26 cellular contexts compared by ENCODE assay signal in the genomic region with DNA sequence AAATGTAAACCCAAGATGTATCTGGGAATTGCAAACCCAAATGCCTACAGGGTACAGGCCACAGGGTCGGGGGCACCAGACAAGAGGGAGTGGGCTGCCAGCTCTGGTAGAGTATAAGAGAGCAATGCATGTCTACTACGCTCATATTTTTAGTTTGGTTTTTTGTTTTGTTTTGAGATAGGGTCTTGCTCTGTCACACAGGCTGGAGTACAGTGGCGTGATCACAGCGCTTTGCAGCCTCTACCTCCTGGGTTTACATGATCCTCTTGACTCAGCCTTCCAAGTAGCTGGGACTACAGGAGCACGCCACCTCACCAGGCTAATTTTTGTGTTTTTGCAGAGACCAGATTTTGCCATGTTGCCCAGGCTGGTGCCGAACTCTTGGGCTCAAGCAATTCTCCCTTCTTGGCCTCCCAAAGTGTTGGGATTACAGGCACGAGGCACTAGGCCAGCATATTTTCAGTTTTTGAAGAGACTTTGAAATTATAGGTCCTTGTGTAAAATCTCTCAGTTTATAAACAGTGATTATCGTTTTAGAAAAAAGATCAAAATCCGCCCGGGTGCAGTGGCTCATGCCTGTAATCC.
DNase-seq lines count a peak whose midpoint lies in the region; ATAC-seq, FAIRE-seq and TF ChIP-seq lines count a peak whose summit lies in the region.
"Had no signal": no experiment of that assay in that cellular context is flagged by ENCODE, and none has a peak within 500 bp of the region (broad histone marks: within the 10 kb centered on the region; RNA-seq: fewer than 3 reads in every experiment).

No MANE protein-coding gene starts in this region.

- peaks cover 3% of the 10 kb centered on the region; the same call in 1 of the 2 replicates for H3K9me3 ChIP-seq in OCI-LY3 (ENCODE audit: insufficient read depth, low read length)
- H3K9me3 ChIP-seq: body of pancreas had no signal

- H3K27me3 Mint-ChIP-seq in activated naive CD8-positive, alpha-beta T cell treated with anti-CD3 and anti-CD28 coated beads, Interleukin-2, amount 50 U/mL, for 24 hours: peaks cover 5% of the 10 kb centered on the region
- H3K27me3 Mint-ChIP-seq in stimulated activated memory B cell treated with anti-CD40 and anti-IgM and Interleukin-4, amounts not matched to agents 10 μg/mL and 1 μg/mL and 100 μg/mL, for 72 hours: no peaks in the 10 kb centered on the region

- TF ChIP-seq CTCF in OCI-LY3 (IDR thresholded peaks at IDR 0.05; ENCODE audit: low read depth, low read length): no peak

- H3K9me3 Mint-ChIP-seq in activated naive CD8-positive, alpha-beta T cell treated with anti-CD3 and anti-CD28 coated beads, Interleukin-2, amount 50 U/mL, for 24 hours: peaks cover 12% of the 10 kb centered on the region
- H3K9me3 Mint-ChIP-seq in stimulated activated memory B cell treated with anti-CD40 and anti-IgM and Interleukin-4, amounts not matched to agents 10 μg/mL and 1 μg/mL and 100 μg/mL, for 72 hours: peaks cover 7% of the 10 kb centered on the region

- no peak for DNase-seq in GM19239 (ENCODE audit: insufficient read length, low spot score)
- no peak for DNase-seq in activated naive CD8-positive, alpha-beta T cell treated with anti-CD3 and anti-CD28 coated beads, Interleukin-2, amount 50 U/mL, for 24 hours
- DNase-seq in medulla oblongata (ENCODE audit: extremely low spot score): no peak
- no peak for DNase-seq in NCI-H1417 (lab: John Stamatoyannopoulos, UW)
- DNase-seq in RPMI8226: no peak
- no peak for DNase-seq in activated naive CD4-positive, alpha-beta T cell treated with Interleukin-2 at 50 U/mL for 16 hours
- DNase-seq: activated CD4-positive, alpha-beta T cell treated with anti-CD3 and anti-CD28 coated beads, Interleukin-2, amount 50 U/mL, for 4 hours; body of pancreas; DMS 273 treated with DMSO at 0.1 percent for 48 hours; effector memory CD4-positive, alpha-beta T cell; kidney; NCI-H1105; NCI-H2029 treated with DMSO at 0.1 percent for 48 hours; NCI-H226; NCI-H774; occipital lobe; stimulated activated CD4-positive, alpha-beta T cell treated with anti-CD3 and anti-CD28 coated beads, Interleukin-12 subunit alpha, Interleukin-12 subunit beta, amount 100 ng/mL, for 4 hours; stimulated activated CD4-positive, alpha-beta T cell treated with anti-CD3 and anti-CD28 coated beads, Interleukin-4, amount 100 ng/mL, for 4 hours had no signal

- H3K27ac ChIP-seq in OCI-LY3 (ENCODE audit: low read length): peak overlapping the region; percentile 21; the same call in 1 of the 2 replicates
- H3K27ac ChIP-seq: body of pancreas, HL-60, right atrium auricular region had no signal

- peak overlapping the region; percentile 33 for H3K27ac Mint-ChIP-seq in activated naive CD8-positive, alpha-beta T cell treated with anti-CD3 and anti-CD28 coated beads, Interleukin-2, amount 50 U/mL, for 24 hours
- peak overlapping the region; percentile 53 for H3K27ac Mint-ChIP-seq in stimulated activated memory B cell treated with anti-CD40 and anti-IgM and Interleukin-4, amounts not matched to agents 10 μg/mL and 1 μg/mL and 100 μg/mL, for 72 hours

- no peaks in the 10 kb centered on the region for H4K20me1 ChIP-seq in OCI-LY3 (ENCODE audit: insufficient read depth, low read length)

- peak; percentile 8 for FAIRE-seq in GM19239 (lab: Jason Lieb, UNC)
- FAIRE-seq: H54, HepG2, kidney, RCC 7860 had no signal

- peaks cover 8% of the 10 kb centered on the region for H3K36me3 Mint-ChIP-seq in activated naive CD8-positive, alpha-beta T cell treated with anti-CD3 and anti-CD28 coated beads, Interleukin-2, amount 50 U/mL, for 24 hours (ENCODE audit: low read depth)
- H3K36me3 Mint-ChIP-seq in stimulated activated memory B cell treated with anti-CD40 and anti-IgM and Interleukin-4, amounts not matched to agents 10 μg/mL and 1 μg/mL and 100 μg/mL, for 72 hours: peaks cover 7% of the 10 kb centered on the region

- ATAC-seq in activated naive CD8-positive, alpha-beta T cell treated with anti-CD3 and anti-CD28 coated beads, Interleukin-2, amount 50 U/mL, for 24 hours: no peak
- ATAC-seq in stimulated activated memory B cell treated with anti-CD40 and anti-IgM and Interleukin-4, amounts not matched to agents 10 μg/mL and 1 μg/mL and 100 μg/mL, for 72 hours: no peak
- ATAC-seq: body of pancreas, HepG2 had no signal

- no peaks in the 10 kb centered on the region for H3K79me2 ChIP-seq in OCI-LY3 (ENCODE audit: low read length)

- no peak overlapping the region for H3K4me3 Mint-ChIP-seq in activated naive CD8-positive, alpha-beta T cell treated with anti-CD3 and anti-CD28 coated beads, Interleukin-2, amount 50 U/mL, for 24 hours
- H3K4me3 Mint-ChIP-seq in stimulated activated memory B cell treated with anti-CD40 and anti-IgM and Interleukin-4, amounts not matched to agents 10 μg/mL and 1 μg/mL and 100 μg/mL, for 72 hours: no peak overlapping the region

- peaks cover 10% of the 10 kb centered on the region for H3K4me1 ChIP-seq in OCI-LY3 (ENCODE audit: low read length)
- H3K4me1 ChIP-seq: body of pancreas, gastrocnemius medialis, right atrium auricular region had no signal

- peak overlapping the region; percentile 26; the same call in 1 of the 2 replicates for H3K4me3 ChIP-seq in OCI-LY3 (ENCODE audit: low read length)
- H3K4me3 ChIP-seq: body of pancreas, gastrocnemius medialis, right atrium auricular region had no signal

- no peaks in the 10 kb centered on the region for H3K27me3 ChIP-seq in OCI-LY3 (ENCODE audit: low read depth, low read length)
- H3K27me3 ChIP-seq: body of pancreas, gastrocnemius medialis, right atrium auricular region had no signal

- peak overlapping the region; percentile 99 for H2AFZ ChIP-seq in OCI-LY3 (ENCODE audit: low read depth, low read length)

- H3K4me1 Mint-ChIP-seq in activated naive CD8-positive, alpha-beta T cell treated with anti-CD3 and anti-CD28 coated beads, Interleukin-2, amount 50 U/mL, for 24 hours: peaks cover 12% of the 10 kb centered on the region
- peaks cover 11% of the 10 kb centered on the region for H3K4me1 Mint-ChIP-seq in stimulated activated memory B cell treated with anti-CD40 and anti-IgM and Interleukin-4, amounts not matched to agents 10 μg/mL and 1 μg/mL and 100 μg/mL, for 72 hours

- H3K4me2 ChIP-seq in OCI-LY3 (ENCODE audit: low read length): peak overlapping the region; percentile 52; the same call in 1 of the 2 replicates

- no peaks in the 10 kb centered on the region for H3K36me3 ChIP-seq in OCI-LY3 (replicated peaks; ENCODE audit: low read depth, low read length)
- H3K36me3 ChIP-seq: gastrocnemius medialis, right atrium auricular region had no signal

- peak overlapping the region; percentile 10; the same call in 1 of the 2 replicates for H3K9ac ChIP-seq in OCI-LY3 (ENCODE audit: low read length)
